In the genomic region with DNA sequence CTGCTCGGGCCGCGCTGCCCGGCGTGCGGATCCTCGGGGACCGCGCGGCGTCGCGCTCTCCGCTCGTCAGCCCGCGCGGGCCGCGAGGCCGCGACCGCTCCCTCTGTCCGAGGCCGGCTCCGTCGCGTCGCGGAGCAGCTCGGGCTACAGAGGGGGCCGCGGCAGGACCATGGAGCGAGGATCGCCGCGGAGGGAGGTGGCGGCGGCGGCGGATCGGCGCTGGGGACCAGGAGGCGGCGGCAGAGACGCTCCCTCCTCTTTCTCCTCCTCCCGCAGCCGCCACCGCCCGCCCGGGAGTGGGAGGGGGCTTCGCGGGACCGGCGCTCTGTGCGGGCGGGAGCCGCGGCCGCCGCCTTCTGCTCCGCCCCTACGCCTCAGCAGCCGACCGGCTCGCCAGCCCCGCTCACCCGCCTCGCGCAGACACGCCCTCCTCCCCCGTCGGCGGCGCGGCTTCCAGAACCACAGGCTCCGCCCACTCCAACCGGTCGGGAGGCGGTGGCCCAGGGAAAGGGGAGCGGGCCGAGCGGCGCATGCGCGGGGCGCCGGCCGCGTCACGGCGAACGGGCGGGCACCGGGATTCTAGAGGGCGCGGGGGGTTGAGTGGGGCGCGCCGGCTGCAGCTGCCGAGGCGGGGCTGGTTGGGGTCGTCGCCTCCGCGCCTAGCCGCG, we compare ENCODE assay signal across 8 cellular contexts. TPM values are rescaled to one million over a fixed set of nuclear protein-coding genes. Genes with fewer than 3 reads are reported as not detected.
DNase-seq lines count a peak whose midpoint lies in the region; ATAC-seq and TF ChIP-seq lines count a peak whose summit lies in the region.

Gene CASK (minus strand): TSS at position 298 of the 668 bp plus-strand sequence. CDS start 566 bp downstream, outside the sequence.

- peaks cover 38% of the 10 kb centered on the region for H3K4me1 Mint-ChIP-seq in activated T-cell treated with anti-CD3 and anti-CD28 coated beads, Interleukin-2, amount 50 U/mL, for 24 hours (ENCODE audit: low read depth)

- H3K27ac ChIP-seq in KMS-11 (peak within 1 kb of the TSS; percentile 54), esophagus (ENCODE audit: low read depth in 2 of 2, low read length in 1 of 2) (peak within 1 kb of the TSS; percentile 86 to 87), muscle layer of colon (ENCODE audit: low read depth, low read length) (peak within 1 kb of the TSS; percentile 86)

- H3K36me3 ChIP-seq in KMS-11 (ENCODE audit: insufficient read depth), result no peaks in the 10 kb centered on the region
- no peaks in the 10 kb centered on the region for H3K36me3 ChIP-seq in esophagus (ENCODE audit: control insufficient read depth in 2 of 2, insufficient read depth in 2 of 2, low read length in 1 of 2)
- no peaks in the 10 kb centered on the region for H3K36me3 ChIP-seq in muscle layer of colon (ENCODE audit: insufficient read depth, low read length)

- H2AFZ ChIP-seq in KMS-11 (ENCODE audit: low read depth), result peak within 1 kb of the TSS; percentile 94

- no peaks in the 10 kb centered on the region for H4K20me1 ChIP-seq in KMS-11 (ENCODE audit: insufficient read depth)

- H3K9me3 Mint-ChIP-seq in activated T-cell treated with anti-CD3 and anti-CD28 coated beads, Interleukin-2, amount 50 U/mL, for 24 hours, result no peaks in the 10 kb centered on the region

- ATAC-seq in GM21786 (IDR thresholded peaks at IDR 0.05; ENCODE audit: unreplicated experiment), result peak; percentile 80

- 0 to 33% methylated on average over 67 to 106 of the region's 108 CpGs for WGBS in esophagus, 2 donors

- H3K9ac ChIP-seq in KMS-11 (peak within 1 kb of the TSS; percentile 62), muscle layer of colon (ENCODE audit: low read length) (peak within 1 kb of the TSS; percentile 44)

- no peak for TF ChIP-seq CTCF in KMS-11 (conservative IDR thresholded peaks at IDR 0.05; ENCODE audit: low read depth, low read length)

- H3K4me3 Mint-ChIP-seq in activated T-cell treated with anti-CD3 and anti-CD28 coated beads, Interleukin-2, amount 50 U/mL, for 24 hours, result peak within 1 kb of the TSS; percentile 84

- DNase-seq in DMS53 (lab: John Stamatoyannopoulos, UW), result peak; percentile 96
- peak; percentile 90 for DNase-seq in activated T-cell treated with anti-CD3 and anti-CD28 coated beads, Interleukin-2, amount 50 U/mL, for 24 hours
- peak; percentile 87 for DNase-seq in stimulated activated CD8-positive, alpha-beta memory T cell treated with anti-CD3 and anti-CD28 coated beads, Interleukin-4, amount 100 ng/mL, for 48 hours

- H3K4me1 ChIP-seq in KMS-11 (ENCODE audit: low read depth, poor library complexity, severe bottlenecking) (peaks cover 16% of the 10 kb centered on the region), esophagus (ENCODE audit: control insufficient read depth in 2 of 2, insufficient read depth in 2 of 2, low read length in 1 of 2) (no peaks in the 10 kb centered on the region), muscle layer of colon (ENCODE audit: insufficient read depth, low read length) (no peaks in the 10 kb centered on the region)

- peaks cover 43% of the 10 kb centered on the region for H3K79me2 ChIP-seq in KMS-11 (ENCODE audit: insufficient read depth, low read depth)

- peaks cover 41% of the 10 kb centered on the region for H3K27me3 Mint-ChIP-seq in activated T-cell treated with anti-CD3 and anti-CD28 coated beads, Interleukin-2, amount 50 U/mL, for 24 hours

- peaks cover 5% of the 10 kb centered on the region for H3K36me3 Mint-ChIP-seq in activated T-cell treated with anti-CD3 and anti-CD28 coated beads, Interleukin-2, amount 50 U/mL, for 24 hours (ENCODE audit: low read depth)

- H3K9me3 ChIP-seq in esophagus (ENCODE audit: control insufficient read depth in 2 of 2, insufficient read depth in 1 of 2, low read depth in 1 of 2, low read length in 1 of 2), result no peaks in the 10 kb centered on the region
- H3K9me3 ChIP-seq in muscle layer of colon (ENCODE audit: low read length), result no peaks in the 10 kb centered on the region

- H3K4me2 ChIP-seq in KMS-11, result peak within 1 kb of the TSS; percentile 79

- H3K27me3 ChIP-seq in KMS-11 (ENCODE audit: insufficient read depth, low read depth), result no peaks in the 10 kb centered on the region
- H3K27me3 ChIP-seq in esophagus (ENCODE audit: control insufficient read depth in 1 of 2, insufficient read depth in 2 of 2, low read length in 2 of 2), result no peaks in the 10 kb centered on the region
- H3K27me3 ChIP-seq in muscle layer of colon (ENCODE audit: control insufficient read depth in 1 of 2, insufficient read depth in 2 of 2, low read length in 2 of 2), result peaks cover 0 to 8% of the 10 kb centered on the region in 2 donors

- peak within 1 kb of the TSS; percentile 89 for H3K27ac Mint-ChIP-seq in activated T-cell treated with anti-CD3 and anti-CD28 coated beads, Interleukin-2, amount 50 U/mL, for 24 hours

- H3K4me3 ChIP-seq in KMS-11 (IDR thresholded peaks at IDR 0.05; ENCODE audit: insufficient read depth, low read depth, low read length) (peak within 1 kb of the TSS; percentile 48), esophagus (ENCODE audit: low read depth in 1 of 2, low read length in 2 of 2) (peak within 1 kb of the TSS; percentile 59 to 85), muscle layer of colon (ENCODE audit: low read depth in 1 of 2, low read length in 2 of 2) (peak within 1 kb of the TSS; percentile 62 to 64)

TF ChIP-seq in PFSK-1, 5 proteins besides CTCF, POLR2A, EP300 and RAD21:
- TF ChIP-seq POLR2AphosphoS5 (IDR thresholded peaks at IDR 0.05; ENCODE audit: low read depth, low read length), result peak; percentile 45; the same call in 1 of the 2 replicates
- TF ChIP-seq SIN3A (IDR thresholded peaks at IDR 0.05; ENCODE audit: borderline replicate concordance, insufficient read depth, low read length), result no peak
- TF ChIP-seq, protein P1, sequence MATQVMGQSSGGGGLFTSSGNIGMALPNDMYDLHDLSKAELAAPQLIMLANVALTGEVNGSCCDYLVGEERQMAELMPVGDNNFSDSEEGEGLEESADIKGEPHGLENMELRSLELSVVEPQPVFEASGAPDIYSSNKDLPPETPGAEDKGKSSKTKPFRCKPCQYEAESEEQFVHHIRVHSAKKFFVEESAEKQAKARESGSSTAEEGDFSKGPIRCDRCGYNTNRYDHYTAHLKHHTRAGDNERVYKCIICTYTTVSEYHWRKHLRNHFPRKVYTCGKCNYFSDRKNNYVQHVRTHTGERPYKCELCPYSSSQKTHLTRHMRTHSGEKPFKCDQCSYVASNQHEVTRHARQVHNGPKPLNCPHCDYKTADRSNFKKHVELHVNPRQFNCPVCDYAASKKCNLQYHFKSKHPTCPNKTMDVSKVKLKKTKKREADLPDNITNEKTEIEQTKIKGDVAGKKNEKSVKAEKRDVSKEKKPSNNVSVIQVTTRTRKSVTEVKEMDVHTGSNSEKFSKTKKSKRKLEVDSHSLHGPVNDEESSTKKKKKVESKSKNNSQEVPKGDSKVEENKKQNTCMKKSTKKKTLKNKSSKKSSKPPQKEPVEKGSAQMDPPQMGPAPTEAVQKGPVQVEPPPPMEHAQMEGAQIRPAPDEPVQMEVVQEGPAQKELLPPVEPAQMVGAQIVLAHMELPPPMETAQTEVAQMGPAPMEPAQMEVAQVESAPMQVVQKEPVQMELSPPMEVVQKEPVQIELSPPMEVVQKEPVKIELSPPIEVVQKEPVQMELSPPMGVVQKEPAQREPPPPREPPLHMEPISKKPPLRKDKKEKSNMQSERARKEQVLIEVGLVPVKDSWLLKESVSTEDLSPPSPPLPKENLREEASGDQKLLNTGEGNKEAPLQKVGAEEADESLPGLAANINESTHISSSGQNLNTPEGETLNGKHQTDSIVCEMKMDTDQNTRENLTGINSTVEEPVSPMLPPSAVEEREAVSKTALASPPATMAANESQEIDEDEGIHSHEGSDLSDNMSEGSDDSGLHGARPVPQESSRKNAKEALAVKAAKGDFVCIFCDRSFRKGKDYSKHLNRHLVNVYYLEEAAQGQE (IDR thresholded peaks at IDR 0.05; ENCODE audit: insufficient read depth in 1 of 2, low read depth in 2 of 2, low read length in 2 of 2), result no peak
- TF ChIP-seq FOXP2 (optimal IDR thresholded peaks at IDR 0.05; ENCODE audit: borderline replicate concordance, extremely low read depth, extremely low read length, insufficient read depth), result peak; percentile 7
- TF ChIP-seq TAF1 (IDR thresholded peaks at IDR 0.05; ENCODE audit: borderline replicate concordance, insufficient read depth, low read length), result no peak

RNA-seq across cellular contexts. Expression of gene CASK, which starts in this region (rescaled TPM):
- 18.3 TPM for polyA plus RNA-seq in PFSK-1 (2012; ENCODE audit: insufficient read length, low read depth)
- polyA plus RNA-seq in esophagus, result 1 to 10 TPM; 5.2 to 7.7 TPM

Comparison
In these comparisons a context has a peak if more than half of its experiments do, and no peak if none do; other contexts are left out.
1. Peak in every context shown above with its lines: DNase-seq, ATAC-seq, H3K4me3 ChIP-seq and H3K27ac ChIP-seq.